In the genomic region with DNA sequence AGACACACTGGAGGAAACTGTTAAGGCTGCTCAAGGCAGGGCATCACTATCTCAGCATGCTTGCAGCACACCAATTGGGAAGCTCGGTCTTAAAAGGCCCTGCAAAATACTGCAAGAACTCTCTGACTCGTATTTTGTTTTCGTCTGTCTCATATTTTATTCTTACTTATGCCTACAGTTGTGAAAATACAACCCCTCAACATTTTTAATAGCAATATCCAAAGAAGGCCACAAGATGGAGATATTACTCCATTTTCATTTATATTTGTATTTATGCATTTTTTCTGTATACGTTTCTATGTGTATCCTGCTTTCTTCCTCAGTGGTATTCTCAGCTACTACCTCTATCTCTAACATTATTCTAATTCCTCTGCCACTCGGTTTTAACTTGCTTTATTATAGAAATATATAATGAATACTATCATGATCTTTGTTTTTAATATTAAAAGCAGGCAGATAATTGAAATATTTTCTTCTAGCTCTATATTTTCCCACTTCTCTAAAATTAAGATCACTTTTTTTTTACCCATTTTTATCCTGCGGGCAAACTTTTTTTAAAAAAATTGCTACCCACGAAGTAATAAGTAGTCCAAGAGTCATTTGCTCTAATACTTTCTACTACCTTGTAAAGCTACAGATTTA, we compare ENCODE assay signal across 8 cellular contexts. TPM values are rescaled to one million over a fixed set of nuclear protein-coding genes. Genes with fewer than 3 reads are reported as not detected.
A peak's percentile ranks its signal among the peaks of the same experiment; 100 is the strongest.
DNase-seq lines count a peak whose midpoint lies in the region; ATAC-seq and TF ChIP-seq lines count a peak whose summit lies in the region.

No MANE protein-coding gene starts in this region.

- H3K27ac Mint-ChIP-seq in naive thymus-derived CD8-positive, alpha-beta T cell, result no peak overlapping the region

- peaks cover 0 to 8% (median 4%) of the 10 kb centered on the region in 4 donors for H3K4me1 Mint-ChIP-seq in naive thymus-derived CD8-positive, alpha-beta T cell

- no peaks in the 10 kb centered on the region for H3K36me3 Mint-ChIP-seq in naive thymus-derived CD8-positive, alpha-beta T cell

- no peaks in the 10 kb centered on the region for H3K27me3 Mint-ChIP-seq in naive thymus-derived CD8-positive, alpha-beta T cell

- POLR2A ChIA-PET in naive thymus-derived CD8-positive, alpha-beta T cell (lab: Charles Lee), result interaction anchor here (1.4 kb wide), 1 partner anchor 9 kb away, joined by 4 read pairs; the partner anchor contains the start of gene DNAJC1

- peak; percentile 17 to 40 for ATAC-seq in naive thymus-derived CD8-positive, alpha-beta T cell
- no peak for ATAC-seq in HG03457 (IDR thresholded peaks at IDR 0.05; ENCODE audit: unreplicated experiment)
- ATAC-seq in HG02885 (IDR thresholded peaks at IDR 0.05; ENCODE audit: poor library complexity, unreplicated experiment), result no peak

- peak; percentile 32 for TF ChIP-seq CTCF in cardiac fibroblast (IDR thresholded peaks at IDR 0.05; ENCODE audit: low read depth, low read length)

- no peak overlapping the region for H3K4me3 Mint-ChIP-seq in naive thymus-derived CD8-positive, alpha-beta T cell

- DNase-seq in DMS53 treated with DMSO at 0.1 percent for 48 hours (lab: John Stamatoyannopoulos, UW; ENCODE audit: unreplicated experiment) (peak; percentile 44), LoVo (ENCODE audit: low spot score) (peak; percentile 34), cardiac fibroblast (ENCODE audit: low read depth in 2 of 2) (peak; percentile 58 to 64), NCI-H2029 treated with DMSO at 0.1 percent for 48 hours (lab: John Stamatoyannopoulos, UW) (no peak), ureter (ENCODE audit: low spot score) (no peak)
- peak in 3 of 10 donors; percentile 57 to 60 (median 59) for DNase-seq in naive thymus-derived CD8-positive, alpha-beta T cell

- H3K4me3 ChIP-seq in cardiac fibroblast (replicated peaks in 1 of 2; ENCODE audit: low read depth in 2 of 2, low read length in 2 of 2), result no peak overlapping the region

- no peaks in the 10 kb centered on the region for H3K9me3 Mint-ChIP-seq in naive thymus-derived CD8-positive, alpha-beta T cell

RNA-seq across cellular contexts. Expression of gene DNAJC1, which starts 10.0 kb away (rescaled TPM):
- 1 to 10 TPM; 8.9 to 9.5 TPM for total RNA-seq in naive thymus-derived CD8-positive, alpha-beta T cell
- 10 to 100 TPM in 2 of 3 donors, 1 to 10 TPM in 1; 9.6 to 18.9 (median 10.8) TPM for polyA plus RNA-seq in naive thymus-derived CD8-positive, alpha-beta T cell
- total RNA-seq in ureter, result 31.9 TPM

Comparison
In these comparisons a context has a peak if more than half of its experiments do, and no peak if none do; other contexts are left out.
1. DNase-seq: peak in DMS53 treated with DMSO at 0.1 percent for 48 hours (single experiment), LoVo (single experiment) and cardiac fibroblast (2 of 2); none in NCI-H2029 treated with DMSO at 0.1 percent for 48 hours (single experiment) and ureter (single experiment).
2. ATAC-seq: peak in naive thymus-derived CD8-positive, alpha-beta T cell (2 of 2); none in HG03457 (single experiment) and HG02885 (single experiment).